18 cellular contexts compared by ENCODE assay signal in genomic region chr5:157542282-157542966, GRCh38. TPM values are rescaled to one million over a fixed set of nuclear protein-coding genes. Genes with fewer than 3 reads are reported as not detected.
A peak's percentile ranks its signal among the peaks of the same experiment; 100 is the strongest.
DNase-seq lines count a peak whose midpoint lies in the region; ATAC-seq, FAIRE-seq and TF ChIP-seq lines count a peak whose summit lies in the region.
"Had no signal": no experiment of that assay in that cellular context is flagged by ENCODE, and none has a peak within 500 bp of the region (broad histone marks: within the 10 kb centered on the region; RNA-seq: fewer than 3 reads in every experiment).

No MANE protein-coding gene starts in this region.

- no peaks in the 10 kb centered on the region for H3K36me3 ChIP-seq in pancreas

- WGBS in right cardiac atrium: 81% methylated on average over 14 of the region's 14 CpGs
- WGBS in pancreas, 2 donors: 84 to 91% methylated on average over 14 of the region's 14 CpGs

- peak overlapping the region; percentile 32 for H3K4me3 Mint-ChIP-seq in activated CD4-positive, alpha-beta T cell treated with anti-CD3 and anti-CD28 coated beads, Interleukin-2, amount 10 ng/mL, durations not matched to agents 24 days and 14 days
- H3K4me3 Mint-ChIP-seq in T-helper 17 cell: no peak overlapping the region
- no peak overlapping the region for H3K4me3 Mint-ChIP-seq in stimulated activated memory B cell treated with anti-CD40 and anti-IgM and Interleukin-4, amounts not matched to agents 10 μg/mL and 1 μg/mL and 100 μg/mL, for 72 hours

- peaks cover 51% of the 10 kb centered on the region for H3K36me3 Mint-ChIP-seq in activated CD4-positive, alpha-beta T cell treated with anti-CD3 and anti-CD28 coated beads, Interleukin-2, amount 10 ng/mL, durations not matched to agents 24 days and 14 days (ENCODE audit: low read depth)
- peaks cover 3% of the 10 kb centered on the region for H3K36me3 Mint-ChIP-seq in T-helper 17 cell (ENCODE audit: low read depth)
- no peaks in the 10 kb centered on the region for H3K36me3 Mint-ChIP-seq in stimulated activated memory B cell treated with anti-CD40 and anti-IgM and Interleukin-4, amounts not matched to agents 10 μg/mL and 1 μg/mL and 100 μg/mL, for 72 hours
- H3K36me3 Mint-ChIP-seq: activated naive CD8-positive, alpha-beta T cell had no signal

- H3K27ac ChIP-seq in right cardiac atrium (ENCODE audit: low read length) (peak overlapping the region; percentile 36), pancreas (no peak overlapping the region)
- H3K27ac ChIP-seq: RWPE1 had no signal

- peaks cover 90% of the 10 kb centered on the region for H3K4me1 Mint-ChIP-seq in activated CD4-positive, alpha-beta T cell treated with anti-CD3 and anti-CD28 coated beads, Interleukin-2, amount 10 ng/mL, durations not matched to agents 24 days and 14 days
- peaks cover 76% of the 10 kb centered on the region for H3K4me1 Mint-ChIP-seq in T-helper 17 cell
- peaks cover 76% of the 10 kb centered on the region for H3K4me1 Mint-ChIP-seq in stimulated activated memory B cell treated with anti-CD40 and anti-IgM and Interleukin-4, amounts not matched to agents 10 μg/mL and 1 μg/mL and 100 μg/mL, for 72 hours

- FAIRE-seq in pancreas (lab: Jason Lieb, UNC): no peak
- FAIRE-seq: A204.1, G401.6 had no signal

- H3K4me3 ChIP-seq in right cardiac atrium (ENCODE audit: low read length) (no peak overlapping the region), pancreas (no peak overlapping the region)
- H3K4me3 ChIP-seq: testis had no signal

- no peak for DNase-seq in activated CD4-positive, alpha-beta T cell treated with anti-CD3 and anti-CD28 coated beads, Interleukin-2, amount 10 ng/mL, durations not matched to agents 24 days and 14 days
- no peak for DNase-seq in activated CD4-positive, alpha-beta T cell treated with anti-CD3 and anti-CD28 coated beads, Interleukin-2, amount 50 U/mL, for 48 hours
- DNase-seq in T-helper 17 cell (no peak), right cardiac atrium (peak in 1 of 3 donors; percentile 66), pancreas (no peak), D341Med (ENCODE audit: low spot score) (no peak)
- DNase-seq: activated CD8-positive, alpha-beta memory T cell treated with anti-CD3 and anti-CD28 coated beads for 24 hours; foreskin melanocyte; mammary epithelial cell; NCI-H2029 treated with DMSO at 0.1 percent for 48 hours; NCI-H69; testis had no signal

- intact Hi-C loops in activated CD4-positive, alpha-beta T cell treated with anti-CD3 and anti-CD28 coated beads, Interleukin-2, amount 10 ng/mL, durations not matched to agents 24 days and 14 days (cut with micrococcal nuclease): loop anchor here (5.0 kb wide), 2 partner anchors 190 to 370 kb away; no protein-coding TSS in a partner anchor
- intact Hi-C loops in right cardiac atrium (cut with DNase I): no loop called here
- intact Hi-C loops in pancreas (cut with DNase I): no loop called here

- H3K27ac Mint-ChIP-seq in activated CD4-positive, alpha-beta T cell treated with anti-CD3 and anti-CD28 coated beads, Interleukin-2, amount 10 ng/mL, durations not matched to agents 24 days and 14 days: peak overlapping the region; percentile 97
- peak overlapping the region; percentile 98 for H3K27ac Mint-ChIP-seq in T-helper 17 cell
- peak overlapping the region; percentile 84 for H3K27ac Mint-ChIP-seq in stimulated activated memory B cell treated with anti-CD40 and anti-IgM and Interleukin-4, amounts not matched to agents 10 μg/mL and 1 μg/mL and 100 μg/mL, for 72 hours

- no peaks in the 10 kb centered on the region for H3K27me3 Mint-ChIP-seq in activated CD4-positive, alpha-beta T cell treated with anti-CD3 and anti-CD28 coated beads, Interleukin-2, amount 10 ng/mL, durations not matched to agents 24 days and 14 days
- H3K27me3 Mint-ChIP-seq in T-helper 17 cell: no peaks in the 10 kb centered on the region
- H3K27me3 Mint-ChIP-seq in stimulated activated memory B cell treated with anti-CD40 and anti-IgM and Interleukin-4, amounts not matched to agents 10 μg/mL and 1 μg/mL and 100 μg/mL, for 72 hours: no peaks in the 10 kb centered on the region
- H3K27me3 Mint-ChIP-seq: activated naive CD8-positive, alpha-beta T cell had no signal

- H3K9me3 ChIP-seq in T-helper 17 cell (ENCODE audit: control insufficient read depth, low read length, poor library complexity, severe bottlenecking): no peaks in the 10 kb centered on the region
- H3K9me3 ChIP-seq in right cardiac atrium (ENCODE audit: control insufficient read depth, low read length): no peaks in the 10 kb centered on the region
- H3K9me3 ChIP-seq in pancreas: no peaks in the 10 kb centered on the region
- H3K9me3 ChIP-seq: testis had no signal

- peaks cover 33% of the 10 kb centered on the region for H3K4me1 ChIP-seq in right cardiac atrium (ENCODE audit: control insufficient read depth, insufficient read depth, low read length)
- no peaks in the 10 kb centered on the region for H3K4me1 ChIP-seq in pancreas

- H3K9me3 Mint-ChIP-seq in activated CD4-positive, alpha-beta T cell treated with anti-CD3 and anti-CD28 coated beads, Interleukin-2, amount 10 ng/mL, durations not matched to agents 24 days and 14 days: no peaks in the 10 kb centered on the region
- H3K9me3 Mint-ChIP-seq in stimulated activated memory B cell treated with anti-CD40 and anti-IgM and Interleukin-4, amounts not matched to agents 10 μg/mL and 1 μg/mL and 100 μg/mL, for 72 hours: no peaks in the 10 kb centered on the region

- no peak for ATAC-seq in T-helper 17 cell
- ATAC-seq in right cardiac atrium: no peak
- no peak for ATAC-seq in stimulated activated memory B cell treated with anti-CD40 and anti-IgM and Interleukin-4, amounts not matched to agents 10 μg/mL and 1 μg/mL and 100 μg/mL, for 72 hours
- ATAC-seq in pancreas: no peak
- ATAC-seq in GM18520 (IDR thresholded peaks at IDR 0.05; ENCODE audit: unreplicated experiment): no peak

- H3K27me3 ChIP-seq in right cardiac atrium (ENCODE audit: control insufficient read depth, insufficient read depth): no peaks in the 10 kb centered on the region
- no peaks in the 10 kb centered on the region for H3K27me3 ChIP-seq in pancreas
- H3K27me3 ChIP-seq: testis had no signal

- no peak for TF ChIP-seq CTCF in pancreas (IDR thresholded peaks at IDR 0.05)

RNA-seq across cellular contexts. Expression of gene ADAM19, which starts 33.2 kb away (rescaled TPM):
- total RNA-seq in activated CD4-positive, alpha-beta T cell treated with anti-CD3 and anti-CD28 coated beads, Interleukin-2, amount 10 ng/mL, durations not matched to agents 24 days and 14 days: 232 TPM in 2 replicates
- total RNA-seq in T-helper 17 cell (100 to 1,000 TPM; 130 to 140 TPM), right cardiac atrium (10 to 100 TPM; 21.7 to 60.2 (median 24.5) TPM), pancreas (1 to 10 TPM in 2 of 6 donors, under 1 TPM in 4; 0.47 to 3.0 (median 0.83) TPM)
- polyA plus RNA-seq in right cardiac atrium (10.5 TPM), pancreas (under 1 TPM; 0.38 to 0.65 TPM)

Comparison
In these comparisons a context has a peak if more than half of its experiments do, and no peak if none do; other contexts are left out.
1. RNA of gene ADAM19, which starts 33.2 kb away (total RNA-seq): 232 TPM in activated CD4-positive, alpha-beta T cell treated with anti-CD3 and anti-CD28 coated beads, Interleukin-2, amount 10 ng/mL, durations not matched to agents 24 days and 14 days, 130 to 140 TPM in T-helper 17 cell and 21.7 to 60.2 TPM in right cardiac atrium; 0.47 to 3.0 TPM in pancreas; every median in the first group is over 4 times any median in the second.
2. Peak in every context shown above with its lines, with median percentiles within 50 percentile points of each other: H3K27ac Mint-ChIP-seq.